In genomic region chr2:200199576-200200263, GRCh38 we compare ENCODE assay signal across 1 cellular context.
TF ChIP-seq lines count a peak whose summit lies in the region.

No MANE protein-coding gene starts in this region.

TF ChIP-seq in K562, 482 proteins besides CTCF, POLR2A, EP300 and RAD21 (continued from another document):
- TF ChIP-seq, protein P1, sequence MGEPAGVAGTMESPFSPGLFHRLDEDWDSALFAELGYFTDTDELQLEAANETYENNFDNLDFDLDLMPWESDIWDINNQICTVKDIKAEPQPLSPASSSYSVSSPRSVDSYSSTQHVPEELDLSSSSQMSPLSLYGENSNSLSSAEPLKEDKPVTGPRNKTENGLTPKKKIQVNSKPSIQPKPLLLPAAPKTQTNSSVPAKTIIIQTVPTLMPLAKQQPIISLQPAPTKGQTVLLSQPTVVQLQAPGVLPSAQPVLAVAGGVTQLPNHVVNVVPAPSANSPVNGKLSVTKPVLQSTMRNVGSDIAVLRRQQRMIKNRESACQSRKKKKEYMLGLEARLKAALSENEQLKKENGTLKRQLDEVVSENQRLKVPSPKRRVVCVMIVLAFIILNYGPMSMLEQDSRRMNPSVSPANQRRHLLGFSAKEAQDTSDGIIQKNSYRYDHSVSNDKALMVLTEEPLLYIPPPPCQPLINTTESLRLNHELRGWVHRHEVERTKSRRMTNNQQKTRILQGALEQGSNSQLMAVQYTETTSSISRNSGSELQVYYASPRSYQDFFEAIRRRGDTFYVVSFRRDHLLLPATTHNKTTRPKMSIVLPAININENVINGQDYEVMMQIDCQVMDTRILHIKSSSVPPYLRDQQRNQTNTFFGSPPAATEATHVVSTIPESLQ (CRISPR knock-in tag; IDR thresholded peaks at IDR 0.05), result no peak
- TF ChIP-seq ZNF133 (CRISPR knock-in tag; IDR thresholded peaks at IDR 0.05), result no peak
- no peak for TF ChIP-seq ZNF436 (CRISPR knock-in tag; IDR thresholded peaks at IDR 0.05)
TF ChIP-seq in K562: peak in this region for 0.
